In genomic region chr1:45679123-45679522, GRCh38 we compare ENCODE assay signal across 11 cellular contexts. TPM values are rescaled to one million over a fixed set of nuclear protein-coding genes. Genes with fewer than 3 reads are reported as not detected.
DNase-seq lines count a peak whose midpoint lies in the region; ATAC-seq, FAIRE-seq and TF ChIP-seq lines count a peak whose summit lies in the region.
"Had no signal": no experiment of that assay in that cellular context is flagged by ENCODE, and none has a peak within 500 bp of the region (broad histone marks: within the 10 kb centered on the region; RNA-seq: fewer than 3 reads in every experiment).

No MANE protein-coding gene starts in this region.

- H3K27ac Mint-ChIP-seq in activated T-cell treated with anti-CD3 and anti-CD28 coated beads, Interleukin-2, amount 50 U/mL, for 72 hours = peak overlapping the region; percentile 46
- H3K27ac Mint-ChIP-seq in astrocyte (ENCODE audit: unreplicated experiment) = no peak overlapping the region

- intact Hi-C loops in HepG2 (cut with micrococcal nuclease; ENCODE audit: unreplicated experiment) = no loop called here
- intact Hi-C loops in tibial artery (cut with DNase I; ENCODE audit: low total_unique reads) = no loop called here

- POLR2A ChIA-PET in HepG2 (lab: Yijun Ruan, JAX) = no interaction called here

- H3K4me1 Mint-ChIP-seq in activated T-cell treated with anti-CD3 and anti-CD28 coated beads, Interleukin-2, amount 50 U/mL, for 72 hours (ENCODE audit: low read depth) = peaks cover 80% of the 10 kb centered on the region
- H3K4me1 Mint-ChIP-seq in astrocyte (ENCODE audit: low read depth, unreplicated experiment) = peaks cover 29% of the 10 kb centered on the region

- no peak for ATAC-seq in activated T-cell treated with anti-CD3 and anti-CD28 coated beads, Interleukin-2, amount 50 U/mL, for 72 hours (replicated peaks in 1 of 2)
- ATAC-seq in HepG2 (no peak), GM19351 (IDR thresholded peaks at IDR 0.05; ENCODE audit: unreplicated experiment) (no peak), GM21390 (IDR thresholded peaks at IDR 0.05; ENCODE audit: unreplicated experiment) (no peak)

- no peak for TF ChIP-seq EP300 in HepG2 (IDR thresholded peaks at IDR 0.05; ENCODE audit: low read depth in 2 of 2, low read length in 2 of 2)
- no peak for TF ChIP-seq EP300 in HepG2 (CRISPR knock-in tag; IDR thresholded peaks at IDR 0.05; ENCODE audit: borderline replicate concordance)

- peaks cover 93% of the 10 kb centered on the region for H4K20me1 ChIP-seq in astrocyte (ENCODE audit: insufficient read depth, low read length)
- peaks cover 93% of the 10 kb centered on the region for H4K20me1 ChIP-seq in HepG2 (ENCODE audit: insufficient read depth, low read length)

- CTCF ChIA-PET in HepG2 (lab: Yijun Ruan, JAX; ENCODE audit: low intra/inter-chr PET ratio, low total read pairs) = no interaction called here

- no peak for TF ChIP-seq POLR2A in HepG2 (IDR thresholded peaks at IDR 0.05; ENCODE audit: insufficient read depth in 1 of 2, low read depth in 2 of 2, low read length in 2 of 2)

- WGBS in HepG2 (ENCODE audit: low lambda C conversion rate) = 52% methylated on average over 3 of the region's 3 CpGs

- BruUV-seq in HepG2 (replicated peaks; lab: Mats Ljungman, UMichigan) = no TSS peak

- no peak overlapping the region for H3K27ac ChIP-seq in astrocyte (ENCODE audit: low read depth, low read length)
- H3K27ac ChIP-seq in HepG2 (ENCODE audit: extremely low read length, insufficient read depth, low read length) = no peak overlapping the region
- H3K27ac ChIP-seq in tibial artery = peak overlapping the region; percentile 42 to 50

- peaks cover 6% of the 10 kb centered on the region for H3K4me1 ChIP-seq in astrocyte (ENCODE audit: insufficient read depth, low read length)
- H3K4me1 ChIP-seq in HepG2 (ENCODE audit: insufficient read depth, low read length) = peaks cover 82% of the 10 kb centered on the region
- H3K4me1 ChIP-seq in tibial artery = peaks cover 0 to 97% (median 60%) of the 10 kb centered on the region in 4 donors

- H3K36me3 ChIP-seq in astrocyte (ENCODE audit: insufficient read depth, low read length) (peaks cover 3% of the 10 kb centered on the region), HepG2 (replicated peaks in 1 of 2; ENCODE audit: control insufficient read depth in 1 of 2, insufficient read depth in 2 of 2, low read length in 2 of 2) (peaks cover 0 to 10% of the 10 kb centered on the region in 2 experiments; a peak in 1 of 5 replicates), tibial artery (no peaks in the 10 kb centered on the region)
- H3K36me3 ChIP-seq: thyroid gland had no signal

- H3K79me2 ChIP-seq in astrocyte (ENCODE audit: insufficient read depth, low read length) (peaks cover 96% of the 10 kb centered on the region), HepG2 (ENCODE audit: insufficient read depth, low read length) (peaks cover 97% of the 10 kb centered on the region)

- H3K9me3 ChIP-seq in astrocyte (ENCODE audit: insufficient read depth, low read depth, low read length) (no peaks in the 10 kb centered on the region), HepG2 (ENCODE audit: low read length) (no peaks in the 10 kb centered on the region), tibial artery (no peaks in the 10 kb centered on the region)
- H3K9me3 ChIP-seq: thyroid gland had no signal

- H3K36me3 Mint-ChIP-seq in activated T-cell treated with anti-CD3 and anti-CD28 coated beads, Interleukin-2, amount 50 U/mL, for 72 hours (ENCODE audit: insufficient read depth in 2 of 2) = peaks cover 0 to 2% of the 10 kb centered on the region in 2 donors
- peaks cover 2% of the 10 kb centered on the region for H3K36me3 Mint-ChIP-seq in astrocyte (ENCODE audit: low read depth, unreplicated experiment)

- DNase-seq in activated T-cell treated with anti-CD3 and anti-CD28 coated beads, Interleukin-2, amount 50 U/mL, for 72 hours = no peak
- DNase-seq in activated T-cell treated with anti-CD3 and anti-CD28 coated beads for 4 hours = no peak
- DNase-seq in astrocyte (ENCODE audit: low read depth) = peak; percentile 18
- DNase-seq in HepG2 (ENCODE audit: low spot score) = no peak
- no peak for DNase-seq in tibial artery
- no peak for DNase-seq in medulla oblongata (ENCODE audit: extremely low spot score)
- DNase-seq: ACHN; activated T-cell treated with anti-CD3 and anti-CD28 coated beads, Interleukin-2, amount 50 U/mL, for 4 hours had no signal

- H3K27me3 Mint-ChIP-seq in activated T-cell treated with anti-CD3 and anti-CD28 coated beads, Interleukin-2, amount 50 U/mL, for 72 hours (ENCODE audit: low read depth) = no peaks in the 10 kb centered on the region
- no peaks in the 10 kb centered on the region for H3K27me3 Mint-ChIP-seq in astrocyte (ENCODE audit: low read depth, unreplicated experiment)

- FAIRE-seq in astrocyte (lab: Jason Lieb, UNC) (no peak), HepG2 (lab: Jason Lieb, UNC) (no peak)

- H2AFZ ChIP-seq in astrocyte (ENCODE audit: low read depth, low read length) (no peak overlapping the region), HepG2 (ENCODE audit: low read length) (no peak overlapping the region)

- no peak overlapping the region for H3K9ac ChIP-seq in astrocyte (ENCODE audit: low read length)
- H3K9ac ChIP-seq in HepG2 (ENCODE audit: insufficient read depth, low read depth, low read length) = no peak overlapping the region

- H3K27me3 ChIP-seq in astrocyte (ENCODE audit: insufficient read depth, low read length) (no peaks in the 10 kb centered on the region), HepG2 (ENCODE audit: control insufficient read depth in 1 of 2, insufficient read depth in 2 of 2, low read length in 2 of 2) (no peaks in the 10 kb centered on the region), tibial artery (no peaks in the 10 kb centered on the region)
- H3K27me3 ChIP-seq: thyroid gland had no signal

- TF ChIP-seq RAD21 in HepG2 (CRISPR knock-in tag; IDR thresholded peaks at IDR 0.05) = no peak

- peak overlapping the region in 1 of 2 donors; percentile 9 for H3K4me3 Mint-ChIP-seq in activated T-cell treated with anti-CD3 and anti-CD28 coated beads, Interleukin-2, amount 50 U/mL, for 72 hours
- peak overlapping the region; percentile 60 for H3K4me3 Mint-ChIP-seq in astrocyte (ENCODE audit: unreplicated experiment)
- H3K4me3 Mint-ChIP-seq: activated T-cell treated with anti-CD3 and anti-CD28 coated beads, Interleukin-2, amount 50 U/mL, for 4 hours had no signal

- H3K4me3 ChIP-seq in astrocyte (ENCODE audit: insufficient read depth, low read depth, low read length) (no peak overlapping the region), HepG2 (replicated peaks in 1 of 3; ENCODE audit: insufficient read depth in 1 of 3, low read depth in 2 of 3, low read length in 3 of 3) (no peak overlapping the region), tibial artery (no peak overlapping the region)
- H3K4me3 ChIP-seq: thyroid gland had no signal

- H3K9me3 Mint-ChIP-seq in activated T-cell treated with anti-CD3 and anti-CD28 coated beads, Interleukin-2, amount 50 U/mL, for 72 hours = no peaks in the 10 kb centered on the region
- no peaks in the 10 kb centered on the region for H3K9me3 Mint-ChIP-seq in astrocyte (ENCODE audit: unreplicated experiment)
- H3K9me3 Mint-ChIP-seq: activated T-cell treated with anti-CD3 and anti-CD28 coated beads, Interleukin-2, amount 50 U/mL, for 4 hours had no signal

- TF ChIP-seq CTCF in astrocyte (IDR thresholded peaks at IDR 0.05; ENCODE audit: insufficient read depth, low read depth, low read length) = no peak
- no peak for TF ChIP-seq CTCF in HepG2 (CRISPR knock-in tag; IDR thresholded peaks at IDR 0.05)
- no peak for TF ChIP-seq CTCF in tibial artery (IDR thresholded peaks at IDR 0.05)

- H3K4me2 ChIP-seq in astrocyte (ENCODE audit: low read length) (peak overlapping the region; percentile 39), HepG2 (ENCODE audit: low read depth, low read length) (no peak overlapping the region)

- in situ Hi-C loops in HepG2 (cut with HindIII; ENCODE audit: extremely low pct_ligation_motif_present, low pct_unique_long_range_greater_than_20kb) = no loop called here

RNA-seq across cellular contexts. Expression of gene GPBP1L1, which starts 7.2 kb away (rescaled TPM):
- total RNA-seq in activated T-cell treated with anti-CD3 and anti-CD28 coated beads, Interleukin-2, amount 50 U/mL, for 72 hours = 100 to 1,000 TPM; 140 to 146 TPM
- 116 TPM in 2 replicates for total RNA-seq in astrocyte
- total RNA-seq in HepG2 (2016; rRNA removed; fragmentation: Illumina TruSeq; extraction: Trizol) = 86.1 and 102 TPM in 2 replicates
- 25.6 and 26.4 TPM in 2 replicates for total RNA-seq in HepG2 (2016; cell fraction: cytosol; rRNA removed; fragmentation: Illumina TruSeq; extraction: Trizol; ENCODE audit: low read depth)
- 92.3 and 92.5 TPM in 2 replicates for total RNA-seq in HepG2 (2016; cell fraction: insoluble cytoplasmic fraction; rRNA removed; fragmentation: Illumina TruSeq; extraction: Trizol)
- 57.5 TPM in 2 replicates for total RNA-seq in HepG2 (2016; cell fraction: membrane; rRNA removed; fragmentation: Illumina TruSeq; extraction: Trizol)
- total RNA-seq in HepG2 (2016; cell fraction: nucleus; rRNA removed; fragmentation: Illumina TruSeq; extraction: Trizol) = 88.6 and 95.6 TPM in 2 replicates
- polyA plus RNA-seq in HepG2 (2011; rRNA removed) = 45.9 and 46.4 TPM in 2 replicates
- 31.6 and 50.0 TPM in 2 replicates for polyA plus RNA-seq in HepG2 (2011; cell fraction: cytosol; rRNA removed)
- polyA plus RNA-seq in HepG2 (2011; cell fraction: nucleus; rRNA removed) = 47.9 and 59.6 TPM in 2 replicates
- polyA plus RNA-seq in HepG2 (2012) = 66.6 and 70.2 TPM in 2 replicates
- polyA plus RNA-seq in HepG2 (2016; cell fraction: cytosol; fragmentation: Illumina TruSeq; extraction: Trizol; ENCODE audit: low read depth) = 4.1 and 5.8 TPM in 2 replicates
- polyA plus RNA-seq in HepG2 (2016; cell fraction: insoluble cytoplasmic fraction; fragmentation: Illumina TruSeq; extraction: Trizol; ENCODE audit: low read depth) = 64.8 and 77.7 TPM in 2 replicates
- 19.7 and 22.4 TPM in 2 replicates for polyA plus RNA-seq in HepG2 (2016; cell fraction: membrane; fragmentation: Illumina TruSeq; extraction: Trizol; ENCODE audit: low read depth)
- 101 and 103 TPM in 2 replicates for polyA plus RNA-seq in HepG2 (2016; cell fraction: nucleus; fragmentation: Illumina TruSeq; extraction: Trizol; ENCODE audit: insufficient read depth, low read depth)
- 88.8 and 106 TPM in 2 replicates for polyA minus RNA-seq in HepG2 (2011; rRNA and poly(A)+ RNA removed; ENCODE audit: low replicate concordance)
- 54.0 and 54.9 TPM in 2 replicates for polyA minus RNA-seq in HepG2 (2011; cell fraction: cytosol; rRNA and poly(A)+ RNA removed)
- 163 and 195 TPM in 2 replicates for polyA minus RNA-seq in HepG2 (2011; cell fraction: nucleus; rRNA and poly(A)+ RNA removed)

RNA-seq across cellular contexts. Expression of gene TMEM69, which starts 8.9 kb away (rescaled TPM):
- total RNA-seq in activated T-cell treated with anti-CD3 and anti-CD28 coated beads, Interleukin-2, amount 50 U/mL, for 72 hours = 10 to 100 TPM; 28.3 to 30.3 TPM
- total RNA-seq in astrocyte (23.3 and 26.2 TPM in 2 replicates), HepG2 (2016; rRNA removed; fragmentation: Illumina TruSeq; extraction: Trizol) (21.9 and 25.4 TPM in 2 replicates)
- 11.4 TPM in 2 replicates for total RNA-seq in HepG2 (2016; cell fraction: cytosol; rRNA removed; fragmentation: Illumina TruSeq; extraction: Trizol; ENCODE audit: low read depth)
- total RNA-seq in HepG2 (2016; cell fraction: insoluble cytoplasmic fraction; rRNA removed; fragmentation: Illumina TruSeq; extraction: Trizol) = 22.3 and 23.4 TPM in 2 replicates
- total RNA-seq in HepG2 (2016; cell fraction: membrane; rRNA removed; fragmentation: Illumina TruSeq; extraction: Trizol) = 25.3 and 27.2 TPM in 2 replicates
- total RNA-seq in HepG2 (2016; cell fraction: nucleus; rRNA removed; fragmentation: Illumina TruSeq; extraction: Trizol) = 15.9 TPM in 2 replicates
- 112 and 135 TPM in 2 replicates for polyA plus RNA-seq in HepG2 (2011; rRNA removed)
- polyA plus RNA-seq in HepG2 (2011; cell fraction: cytosol; rRNA removed) = 79.4 and 112 TPM in 2 replicates
- 24.0 and 32.3 TPM in 2 replicates for polyA plus RNA-seq in HepG2 (2011; cell fraction: nucleus; rRNA removed)
- polyA plus RNA-seq in HepG2 (2012) = 42.1 and 42.2 TPM in 2 replicates
- 14.7 and 16.7 TPM in 2 replicates for polyA plus RNA-seq in HepG2 (2016; cell fraction: cytosol; fragmentation: Illumina TruSeq; extraction: Trizol; ENCODE audit: low read depth)
- 38.2 and 42.6 TPM in 2 replicates for polyA plus RNA-seq in HepG2 (2016; cell fraction: insoluble cytoplasmic fraction; fragmentation: Illumina TruSeq; extraction: Trizol; ENCODE audit: low read depth)
- 28.0 and 33.0 TPM in 2 replicates for polyA plus RNA-seq in HepG2 (2016; cell fraction: membrane; fragmentation: Illumina TruSeq; extraction: Trizol; ENCODE audit: low read depth)
- 36.0 and 42.8 TPM in 2 replicates for polyA plus RNA-seq in HepG2 (2016; cell fraction: nucleus; fragmentation: Illumina TruSeq; extraction: Trizol; ENCODE audit: insufficient read depth, low read depth)
- 78.0 and 80.4 TPM in 2 replicates for polyA minus RNA-seq in HepG2 (2011; rRNA and poly(A)+ RNA removed; ENCODE audit: low replicate concordance)
- polyA minus RNA-seq in HepG2 (2011; cell fraction: cytosol; rRNA and poly(A)+ RNA removed) = 35.4 and 38.1 TPM in 2 replicates
- 26.5 and 35.8 TPM in 2 replicates for polyA minus RNA-seq in HepG2 (2011; cell fraction: nucleus; rRNA and poly(A)+ RNA removed)

RNA-seq across cellular contexts. Expression of gene CCDC17, which starts 55.3 kb away (rescaled TPM):
- 1 to 10 TPM; 5.2 to 5.9 TPM for total RNA-seq in activated T-cell treated with anti-CD3 and anti-CD28 coated beads, Interleukin-2, amount 50 U/mL, for 72 hours
- 2.4 and 3.8 TPM in 2 replicates for total RNA-seq in astrocyte
- 0.24 and 1.5 TPM in 2 replicates for total RNA-seq in HepG2 (2016; rRNA removed; fragmentation: Illumina TruSeq; extraction: Trizol)
- total RNA-seq in HepG2 (2016; cell fraction: cytosol; rRNA removed; fragmentation: Illumina TruSeq; extraction: Trizol; ENCODE audit: low read depth) = 0.26 and 0.30 TPM in 2 replicates
- 0.18 and 1.4 TPM in 2 replicates for total RNA-seq in HepG2 (2016; cell fraction: insoluble cytoplasmic fraction; rRNA removed; fragmentation: Illumina TruSeq; extraction: Trizol)
- total RNA-seq in HepG2 (2016; cell fraction: membrane; rRNA removed; fragmentation: Illumina TruSeq; extraction: Trizol) = 0.37 and 0.41 TPM in 2 replicates
- total RNA-seq in HepG2 (2016; cell fraction: nucleus; rRNA removed; fragmentation: Illumina TruSeq; extraction: Trizol) = 1.7 and 2.5 TPM in 2 replicates
- 3.2 and 3.3 TPM in 2 replicates for polyA plus RNA-seq in HepG2 (2011; rRNA removed)
- 0.64 and 0.82 TPM in 2 replicates for polyA plus RNA-seq in HepG2 (2011; cell fraction: cytosol; rRNA removed)
- 23.6 and 26.7 TPM in 2 replicates for polyA plus RNA-seq in HepG2 (2011; cell fraction: nucleus; rRNA removed)
- polyA plus RNA-seq in HepG2 (2012) = 2.9 and 3.4 TPM in 2 replicates
- 0.18 and 0.35 TPM in 2 replicates for polyA plus RNA-seq in HepG2 (2016; cell fraction: cytosol; fragmentation: Illumina TruSeq; extraction: Trizol; ENCODE audit: low read depth)
- polyA plus RNA-seq in HepG2 (2016; cell fraction: insoluble cytoplasmic fraction; fragmentation: Illumina TruSeq; extraction: Trizol; ENCODE audit: low read depth) = 0.20 TPM in 1 of 2 replicates, not detected in the other
- 0.13 and 0.33 TPM in 2 replicates for polyA plus RNA-seq in HepG2 (2016; cell fraction: membrane; fragmentation: Illumina TruSeq; extraction: Trizol; ENCODE audit: low read depth)
- 4.6 and 5.9 TPM in 2 replicates for polyA plus RNA-seq in HepG2 (2016; cell fraction: nucleus; fragmentation: Illumina TruSeq; extraction: Trizol; ENCODE audit: insufficient read depth, low read depth)
- polyA minus RNA-seq in HepG2 (2011; rRNA and poly(A)+ RNA removed; ENCODE audit: low replicate concordance) = 4.0 and 9.6 TPM in 2 replicates
- 0.62 TPM in 1 of 2 replicates, not detected in the other for polyA minus RNA-seq in HepG2 (2011; cell fraction: cytosol; rRNA and poly(A)+ RNA removed)
- 10.6 and 12.4 TPM in 2 replicates for polyA minus RNA-seq in HepG2 (2011; cell fraction: nucleus; rRNA and poly(A)+ RNA removed)

Comparison
In these comparisons a context has a peak if more than half of its experiments do, and no peak if none do; other contexts are left out.
1. H3K27ac ChIP-seq: peak in tibial artery (2 of 2); none in astrocyte (single experiment) and HepG2 (single experiment).